ENCODE assay signal across 10 cellular contexts in genomic region chr22:29768052-29768680, GRCh38. TPM values are rescaled to one million over a fixed set of nuclear protein-coding genes. Genes with fewer than 3 reads are reported as not detected.
A peak's percentile ranks its signal among the peaks of the same experiment; 100 is the strongest.
DNase-seq lines count a peak whose midpoint lies in the region; ATAC-seq and TF ChIP-seq lines count a peak whose summit lies in the region.
"Had no signal": no experiment of that assay in that cellular context is flagged by ENCODE, and none has a peak within 500 bp of the region (broad histone marks: within the 10 kb centered on the region; RNA-seq: fewer than 3 reads in every experiment).

No MANE protein-coding gene starts in this region.

- in situ Hi-C loops in brain microvascular endothelial cell (cut with HindIII; ENCODE audit: low pct_ligation_motif_present, low sequenced_read_pairs) = no loop called here

- TF ChIP-seq POLR2A in vagina (IDR thresholded peaks at IDR 0.05) = no peak

- H3K4me1 ChIP-seq in cardiac muscle cell (ENCODE audit: low read depth) = peaks cover 8% of the 10 kb centered on the region
- H3K4me1 ChIP-seq in mesenchymal stem cell (ENCODE audit: control insufficient read depth, insufficient read depth, low read depth, low read length) = peaks cover 15% of the 10 kb centered on the region
- peaks cover 35% of the 10 kb centered on the region for H3K4me1 ChIP-seq in vagina

- peak overlapping the region; percentile 97 for H3K9ac ChIP-seq in mesenchymal stem cell (ENCODE audit: low read length)

- H2BK15ac ChIP-seq in mesenchymal stem cell (ENCODE audit: low read depth, poor library complexity, severe bottlenecking) = no peak overlapping the region

- H3K18ac ChIP-seq in mesenchymal stem cell (ENCODE audit: low read depth in 1 of 2, low read length in 2 of 2) = no peak overlapping the region

- no peak overlapping the region for H2BK120ac ChIP-seq in mesenchymal stem cell (ENCODE audit: low read depth, low read length)

- DNase-seq in cardiac muscle cell (ENCODE audit: low read depth in 1 of 2, low spot score in 1 of 2) (no peak), Right ventricle myocardium inferior (ENCODE audit: missing footprints) (no peak), brain microvascular endothelial cell (no peak), mesenchymal stem cell (peak; percentile 26), vagina (ENCODE audit: extremely low spot score in 2 of 2) (no peak), cerebellar nuclear complex (lab: John Stamatoyannopoulos, UW) (no peak), NCI-H2029 (lab: John Stamatoyannopoulos, UW) (no peak)
- DNase-seq: GDM1 had no signal

- H3K36me3 ChIP-seq in cardiac muscle cell (peaks cover 6% of the 10 kb centered on the region), brain microvascular endothelial cell (replicated peaks) (peaks cover 7% of the 10 kb centered on the region), mesenchymal stem cell (ENCODE audit: control insufficient read depth in 1 of 2, insufficient read depth in 2 of 2, low read depth in 1 of 2, low read length in 2 of 2) (peaks cover 19 to 24% of the 10 kb centered on the region in 2 experiments), vagina (peaks cover 5 to 22% of the 10 kb centered on the region in 2 donors)

- H2BK12ac ChIP-seq in mesenchymal stem cell (ENCODE audit: low read length in 2 of 2) = no peak overlapping the region

- no peak overlapping the region for H3K14ac ChIP-seq in mesenchymal stem cell (ENCODE audit: low read length in 2 of 2)

- intact Hi-C loops in Right ventricle myocardium inferior (cut with DNase I) = loop anchor here (5.0 kb wide), 4 partner anchors 49 to 239 kb away; partner anchors contain the start of gene MTMR3
- intact Hi-C loops in vagina (cut with DNase I) = loop anchor here (10.0 kb wide), 1 partner anchor 67 kb away; the partner anchor contains the start of gene ASCC2

- H3K27ac ChIP-seq in cardiac muscle cell (no peak overlapping the region), brain microvascular endothelial cell (no peak overlapping the region), mesenchymal stem cell (ENCODE audit: low read length, poor library complexity, severe bottlenecking) (peak overlapping the region; percentile 5), vagina (no peak overlapping the region)

- no peak overlapping the region for H4K91ac ChIP-seq in mesenchymal stem cell (ENCODE audit: low read length)

- no peak for ATAC-seq in Right ventricle myocardium inferior
- no peak for ATAC-seq in HG03095 (IDR thresholded peaks at IDR 0.05; ENCODE audit: unreplicated experiment)

- 73% methylated on average over 6 of the region's 6 CpGs for WGBS in mesenchymal stem cell

- H2AK5ac ChIP-seq in mesenchymal stem cell (ENCODE audit: low read length, severe bottlenecking) = no peak overlapping the region

- H4K8ac ChIP-seq in mesenchymal stem cell (ENCODE audit: low read length) = peak overlapping the region; percentile 83

- H3K4ac ChIP-seq in mesenchymal stem cell (ENCODE audit: low read depth in 1 of 2, low read length in 2 of 2) = no peak overlapping the region

- H3K9me3 ChIP-seq in cardiac muscle cell (ENCODE audit: low read depth) = no peaks in the 10 kb centered on the region
- H3K9me3 ChIP-seq in mesenchymal stem cell (ENCODE audit: control insufficient read depth, low read length) = no peaks in the 10 kb centered on the region
- H3K9me3 ChIP-seq in vagina = no peaks in the 10 kb centered on the region

- H3K4me3 ChIP-seq in cardiac muscle cell = peak overlapping the region; percentile 87
- peak overlapping the region; percentile 100 for H3K4me3 ChIP-seq in brain microvascular endothelial cell (ENCODE audit: low read depth, low read length)
- peak overlapping the region; percentile 97 for H3K4me3 ChIP-seq in mesenchymal stem cell (ENCODE audit: insufficient read depth in 1 of 2, low read depth in 1 of 2, low read length in 2 of 2)
- H3K4me3 ChIP-seq in vagina = peak overlapping the region; percentile 72 to 77

- H3K27me3 ChIP-seq in cardiac muscle cell = no peaks in the 10 kb centered on the region
- no peaks in the 10 kb centered on the region for H3K27me3 ChIP-seq in brain microvascular endothelial cell (replicated peaks)
- H3K27me3 ChIP-seq in mesenchymal stem cell (ENCODE audit: control insufficient read depth in 1 of 2, insufficient read depth in 1 of 2, low read length in 2 of 2) = no peaks in the 10 kb centered on the region
- H3K27me3 ChIP-seq in vagina = no peaks in the 10 kb centered on the region

- no peak overlapping the region for H3K23ac ChIP-seq in mesenchymal stem cell (ENCODE audit: low read length in 2 of 2)

- no peak overlapping the region for H2AFZ ChIP-seq in mesenchymal stem cell (ENCODE audit: low read depth, low read length)

- H3K79me1 ChIP-seq in mesenchymal stem cell (replicated peaks; ENCODE audit: low read length, poor library complexity, severe bottlenecking) = peaks cover 22% of the 10 kb centered on the region

- peak overlapping the region; percentile 84 for H3K4me2 ChIP-seq in mesenchymal stem cell (ENCODE audit: low read length, poor library complexity, severe bottlenecking)

- no peak overlapping the region for H2BK5ac ChIP-seq in mesenchymal stem cell (ENCODE audit: low read depth, low read length, poor library complexity, severe bottlenecking)

- TF ChIP-seq CTCF in cardiac muscle cell (IDR thresholded peaks at IDR 0.05; ENCODE audit: low read depth, low read length) (no peak), brain microvascular endothelial cell (IDR thresholded peaks at IDR 0.05; ENCODE audit: low read depth, low read length, missing control alignments) (no peak), vagina (IDR thresholded peaks at IDR 0.05) (no peak)

RNA-seq across cellular contexts. Expression of gene UQCR10, which starts 1.0 kb away (rescaled TPM):
- total RNA-seq in cardiac muscle cell (107 and 262 TPM in 2 replicates), Right ventricle myocardium inferior (381 TPM), vagina (65.8 TPM)
- polyA plus RNA-seq in cardiac muscle cell = 499 and 613 TPM in 2 replicates
- polyA plus RNA-seq in mesenchymal stem cell (2013, experiment 1 of 2) = 145 TPM
- polyA plus RNA-seq in mesenchymal stem cell (2013, experiment 2 of 2) = 148 TPM

RNA-seq across cellular contexts. Expression of gene ZMAT5, which starts 1.4 kb away (rescaled TPM):
- total RNA-seq in cardiac muscle cell = 40.5 and 42.3 TPM in 2 replicates
- 65.7 and 76.1 TPM in 2 replicates for polyA plus RNA-seq in cardiac muscle cell
- 21.7 TPM for total RNA-seq in Right ventricle myocardium inferior
- polyA plus RNA-seq in mesenchymal stem cell (2013, experiment 1 of 2) = 30.6 TPM
- polyA plus RNA-seq in mesenchymal stem cell (2013, experiment 2 of 2) = 33.0 TPM
- 22.6 TPM for total RNA-seq in vagina

RNA-seq across cellular contexts. Expression of gene CABP7, which starts 48.4 kb away (rescaled TPM):
- total RNA-seq in cardiac muscle cell (not detected in 2 replicates), Right ventricle myocardium inferior (not detected), vagina (not detected)
- polyA plus RNA-seq in cardiac muscle cell = 0.11 and 0.26 TPM in 2 replicates
- polyA plus RNA-seq in mesenchymal stem cell (2013, experiment 1 of 2) = not detected
- polyA plus RNA-seq in mesenchymal stem cell (2013, experiment 2 of 2) = not detected
- total RNA-seq: lung microvascular endothelial cell had no signal
